Comparison of ENCODE assay signal across 19 cellular contexts in genomic region chr21:36096398-36097290, GRCh38. TPM values are rescaled to one million over a fixed set of nuclear protein-coding genes. Genes with fewer than 3 reads are reported as not detected.
A peak's percentile ranks its signal among the peaks of the same experiment; 100 is the strongest.
DNase-seq lines count a peak whose midpoint lies in the region; ATAC-seq, FAIRE-seq and TF ChIP-seq lines count a peak whose summit lies in the region.
"Had no signal": no experiment of that assay in that cellular context is flagged by ENCODE, and none has a peak within 500 bp of the region (broad histone marks: within the 10 kb centered on the region; RNA-seq: fewer than 3 reads in every experiment).

No MANE protein-coding gene starts in this region.

- no peaks in the 10 kb centered on the region for H4K20me1 ChIP-seq in GM23338 (replicated peaks; ENCODE audit: insufficient read depth)
- H4K20me1 ChIP-seq in Loucy (ENCODE audit: insufficient read depth, low read length, poor library complexity, severe bottlenecking) = no peaks in the 10 kb centered on the region
- H4K20me1 ChIP-seq in keratinocyte (ENCODE audit: control insufficient read depth, extremely low read depth, insufficient read depth, low read length) = no peaks in the 10 kb centered on the region

- peaks cover 53% of the 10 kb centered on the region for H3K4me1 ChIP-seq in GM23338 (ENCODE audit: insufficient read depth)
- no peaks in the 10 kb centered on the region for H3K4me1 ChIP-seq in Loucy (ENCODE audit: insufficient read depth, low read length, poor library complexity, severe bottlenecking)
- peaks cover 6% of the 10 kb centered on the region for H3K4me1 ChIP-seq in endodermal cell (ENCODE audit: control insufficient read depth, insufficient read depth, low read length)
- peaks cover 17% of the 10 kb centered on the region for H3K4me1 ChIP-seq in keratinocyte (ENCODE audit: control insufficient read depth, extremely low read depth, insufficient read depth, low read length)
- H3K4me1 ChIP-seq: Caco-2, Peyer's patch had no signal

- H3K36me3 Mint-ChIP-seq in GM23338 (ENCODE audit: low read depth) (peaks cover 52% of the 10 kb centered on the region), endodermal cell (ENCODE audit: low read depth) (peaks cover 11% of the 10 kb centered on the region)
- H3K36me3 Mint-ChIP-seq in activated naive CD8-positive, alpha-beta T cell treated with anti-CD3 and anti-CD28 coated beads, Interleukin-2, amount 50 U/mL, for 24 hours (ENCODE audit: low read depth) = peaks cover 6% of the 10 kb centered on the region

- H3K27ac Mint-ChIP-seq in GM23338 = peak overlapping the region; percentile 97
- H3K27ac Mint-ChIP-seq in endodermal cell = peak overlapping the region; percentile 37
- no peak overlapping the region for H3K27ac Mint-ChIP-seq in activated naive CD8-positive, alpha-beta T cell treated with anti-CD3 and anti-CD28 coated beads, Interleukin-2, amount 50 U/mL, for 24 hours
- H3K27ac Mint-ChIP-seq: CD4-positive, alpha-beta T cell had no signal

- H3K9me3 ChIP-seq in Loucy (ENCODE audit: insufficient read depth, low read depth, low read length) (peaks cover 12% of the 10 kb centered on the region; the same call in 1 of the 2 replicates), endodermal cell (ENCODE audit: control insufficient read depth, low read length) (peaks cover 50% of the 10 kb centered on the region), keratinocyte (ENCODE audit: control insufficient read depth, low read depth, low read length) (peaks cover 11% of the 10 kb centered on the region)

- H3K36me3 ChIP-seq in GM23338 (ENCODE audit: insufficient read depth) (peaks cover 18% of the 10 kb centered on the region), Loucy (ENCODE audit: insufficient read depth, low read length) (no peaks in the 10 kb centered on the region), endodermal cell (ENCODE audit: control insufficient read depth, insufficient read depth, low read length) (no peaks in the 10 kb centered on the region), keratinocyte (ENCODE audit: control insufficient read depth in 2 of 2, extremely low read depth in 1 of 2, insufficient read depth in 2 of 2, low read length in 2 of 2) (no peaks in the 10 kb centered on the region)
- H3K36me3 ChIP-seq: MG63, Peyer's patch had no signal

- ATAC-seq in GM23338 = peak; percentile 63
- no peak for ATAC-seq in GM18502 (IDR thresholded peaks at IDR 0.05; ENCODE audit: poor library complexity, unreplicated experiment)
- ATAC-seq in activated naive CD8-positive, alpha-beta T cell treated with anti-CD3 and anti-CD28 coated beads, Interleukin-2, amount 50 U/mL, for 24 hours = no peak

- H3F3A ChIP-seq in GM23338 (replicated peaks; ENCODE audit: low read depth) = 0 out of 2 replicates have a peak, but pooled peaks cover 9% of the 10 kb centered on the region
- H3F3A ChIP-seq in Loucy (ENCODE audit: low read depth) = no peaks in the 10 kb centered on the region

- no peak overlapping the region for H3K9ac ChIP-seq in Loucy (ENCODE audit: low read depth, low read length, poor library complexity, severe bottlenecking)
- H3K9ac ChIP-seq in endodermal cell (ENCODE audit: extremely low read depth, low read length, poor library complexity, severe bottlenecking) = no peak overlapping the region
- no peak overlapping the region for H3K9ac ChIP-seq in keratinocyte (ENCODE audit: control insufficient read depth, extremely low read depth, insufficient read depth, low read length)
- H3K9ac ChIP-seq: GM23248 had no signal

- DNase-seq in GM23338 (ENCODE audit: low spot score) (peak; percentile 84), endodermal cell (peak; percentile 65), keratinocyte (ENCODE audit: low read depth, low spot score) (no peak), AML-193 (lab: John Stamatoyannopoulos, UW) (no peak)
- no peak for DNase-seq in activated CD8-positive, alpha-beta memory T cell treated with anti-CD3 and anti-CD28 coated beads, Interleukin-2, amount 50 U/mL, for 4 hours
- no peak for DNase-seq in activated naive CD8-positive, alpha-beta T cell treated with anti-CD3 and anti-CD28 coated beads, Interleukin-2, amount 50 U/mL, for 24 hours
- DNase-seq: Caco-2; CD4-positive, alpha-beta T cell; GDM1; GM23248; MG63; NCI-H1092 treated with DMSO at 0.1 percent for 48 hours; NCI-H2081 treated with DMSO at 0.1 percent for 48 hours; Peyer's patch; Right ventricle myocardium superior had no signal

- no peak for TF ChIP-seq CTCF in GM23338 (conservative IDR thresholded peaks at IDR 0.05; ENCODE audit: low read depth in 2 of 2)
- no peak for TF ChIP-seq CTCF in Loucy (conservative IDR thresholded peaks at IDR 0.05; ENCODE audit: low read length)
- TF ChIP-seq CTCF in endodermal cell (conservative IDR thresholded peaks at IDR 0.05) = no peak
- no peak for TF ChIP-seq CTCF in keratinocyte (optimal IDR thresholded peaks at IDR 0.05 in 1 of 3, IDR thresholded peaks at IDR 0.05 in 1 of 3, conservative IDR thresholded peaks at IDR 0.05 in 1 of 3; ENCODE audit: extremely low read depth in 1 of 3, insufficient read depth in 2 of 3, low read length in 3 of 3)

- H3K27me3 Mint-ChIP-seq in GM23338 (ENCODE audit: insufficient read depth, low read depth, poor library complexity) (peaks cover 10% of the 10 kb centered on the region), endodermal cell (ENCODE audit: insufficient read depth) (peaks cover 2% of the 10 kb centered on the region)
- peaks cover 5% of the 10 kb centered on the region for H3K27me3 Mint-ChIP-seq in activated naive CD8-positive, alpha-beta T cell treated with anti-CD3 and anti-CD28 coated beads, Interleukin-2, amount 50 U/mL, for 24 hours

- H3K4me1 Mint-ChIP-seq in GM23338 (peaks cover 66% of the 10 kb centered on the region), endodermal cell (peaks cover 8% of the 10 kb centered on the region)
- peaks cover 15% of the 10 kb centered on the region for H3K4me1 Mint-ChIP-seq in activated naive CD8-positive, alpha-beta T cell treated with anti-CD3 and anti-CD28 coated beads, Interleukin-2, amount 50 U/mL, for 24 hours

- no peak overlapping the region for H3K4me2 ChIP-seq in GM23338
- no peak overlapping the region for H3K4me2 ChIP-seq in Loucy (ENCODE audit: low read depth, low read length, poor library complexity, severe bottlenecking)
- H3K4me2 ChIP-seq in keratinocyte (ENCODE audit: control insufficient read depth, extremely low read depth, insufficient read depth, low read depth, low read length) = peak overlapping the region; percentile 8

- H2AFZ ChIP-seq in GM23338 = no peak overlapping the region
- H2AFZ ChIP-seq in Loucy (ENCODE audit: low read length) = 0 out of 2 replicates have a peak overlapping the region, but pooled peaks have one; percentile 7
- H2AFZ ChIP-seq in keratinocyte (ENCODE audit: control insufficient read depth, low read length) = peak overlapping the region; percentile 58
- H2AFZ ChIP-seq: GM23248 had no signal

- H3K4me3 ChIP-seq in GM23338 (no peak overlapping the region), Loucy (ENCODE audit: low read length, poor library complexity, severe bottlenecking) (no peak overlapping the region), endodermal cell (ENCODE audit: low read length) (peak overlapping the region; percentile 18), keratinocyte (ENCODE audit: control insufficient read depth in 2 of 3, extremely low read depth in 1 of 3, insufficient read depth in 2 of 3, low read depth in 1 of 3, low read length in 3 of 3) (no peak overlapping the region)
- H3K4me3 ChIP-seq: GM23248, MG63, Peyer's patch, SK-N-MC had no signal

- dilution Hi-C loops in keratinocyte (cut with MboI; ENCODE audit: extremely low pct_ligation_motif_present, low sequenced_read_pairs) = no loop called here

- no peaks in the 10 kb centered on the region for H3K79me2 ChIP-seq in GM23338 (replicated peaks; ENCODE audit: insufficient read depth)
- no peaks in the 10 kb centered on the region for H3K79me2 ChIP-seq in Loucy (ENCODE audit: insufficient read depth, low read length)
- no peaks in the 10 kb centered on the region for H3K79me2 ChIP-seq in keratinocyte (ENCODE audit: control insufficient read depth, insufficient read depth, low read length)

- H3K27me3 ChIP-seq in GM23338 (ENCODE audit: insufficient read depth) = no peaks in the 10 kb centered on the region
- H3K27me3 ChIP-seq in Loucy (ENCODE audit: insufficient read depth, low read length, poor library complexity, severe bottlenecking) = no peaks in the 10 kb centered on the region
- no peaks in the 10 kb centered on the region for H3K27me3 ChIP-seq in endodermal cell (ENCODE audit: control insufficient read depth, insufficient read depth, low read length, poor library complexity, severe bottlenecking)
- H3K27me3 ChIP-seq in keratinocyte (ENCODE audit: control insufficient read depth, extremely low read depth, insufficient read depth, low read length) = no peaks in the 10 kb centered on the region
- H3K27me3 ChIP-seq: MG63, Peyer's patch had no signal

- H3K9me1 ChIP-seq in keratinocyte (ENCODE audit: control insufficient read depth, extremely low read depth, insufficient read depth, low read length) = no peaks in the 10 kb centered on the region

- FAIRE-seq in keratinocyte (lab: Jason Lieb, UNC) = no peak
- FAIRE-seq: A204.1 had no signal

- WGBS in endodermal cell (ENCODE audit: insufficient coverage in 1 of 2, insufficient read length in 1 of 2), 2 experiments = 23% methylated on average over 1 of the region's 1 CpG; no CpG with 5 or more reads in 1 of the 2 experiments

- H3K4me3 Mint-ChIP-seq in GM23338 (no peak overlapping the region), endodermal cell (no peak overlapping the region)
- H3K4me3 Mint-ChIP-seq in activated naive CD8-positive, alpha-beta T cell treated with anti-CD3 and anti-CD28 coated beads, Interleukin-2, amount 50 U/mL, for 24 hours = no peak overlapping the region
- H3K4me3 Mint-ChIP-seq: CD4-positive, alpha-beta T cell had no signal

- H3K9me2 ChIP-seq in GM23338 (ENCODE audit: insufficient read depth) = peaks cover 3% of the 10 kb centered on the region; the same call in 1 of the 2 replicates
- no peaks in the 10 kb centered on the region for H3K9me2 ChIP-seq in Loucy (replicated peaks; ENCODE audit: low read depth, low read length)

- H3K9me3 Mint-ChIP-seq in GM23338 (peaks cover 44% of the 10 kb centered on the region), endodermal cell (peaks cover 89% of the 10 kb centered on the region)
- peaks cover 12% of the 10 kb centered on the region for H3K9me3 Mint-ChIP-seq in activated naive CD8-positive, alpha-beta T cell treated with anti-CD3 and anti-CD28 coated beads, Interleukin-2, amount 50 U/mL, for 24 hours

- H3K27ac ChIP-seq in GM23338 (ENCODE audit: low read depth) = peak overlapping the region; percentile 98
- H3K27ac ChIP-seq in endodermal cell (ENCODE audit: low read depth, low read length) = no peak overlapping the region
- H3K27ac ChIP-seq in keratinocyte (ENCODE audit: control insufficient read depth, insufficient read depth, low read length) = no peak overlapping the region
- H3K27ac ChIP-seq: GM23248, SK-N-MC had no signal

RNA-seq across cellular contexts. Expression of gene CBR1, which starts 26.8 kb away (rescaled TPM):
- 487 and 499 TPM in 2 replicates for total RNA-seq in GM23338 (2014; rRNA removed; shearing (Covaris generic))
- polyA plus RNA-seq in GM23338 (2016; fragmentation: Nextera tagmentation; extraction: Ambion mirVana) (273 and 285 TPM in 2 replicates), keratinocyte (188 to 269 TPM (median 207 TPM) in 3 replicates)
- total RNA-seq in endodermal cell = 10 to 100 TPM in 1 of 2 donors, under 1 TPM in 1; 0.40 to 15.1 TPM
- polyA plus RNA-seq in endodermal cell (2013, experiment 1 of 2) = 35.6 TPM
- polyA plus RNA-seq in endodermal cell (2013, experiment 2 of 2) = 31.5 TPM
- 46.5 TPM for polyA plus RNA-seq in keratinocyte (2011; ENCODE audit: low read depth)
- 157 and 252 TPM in 2 replicates for polyA plus RNA-seq in keratinocyte (2011; cell fraction: cytosol; rRNA removed)
- polyA plus RNA-seq in keratinocyte (2011; cell fraction: nucleus; rRNA removed) = 136 and 160 TPM in 2 replicates
- polyA plus RNA-seq in keratinocyte (2012; ENCODE audit: low replicate concordance) = 109 and 180 TPM in 2 replicates
- 53.4 to 72.4 TPM (median 69.5 TPM) in 3 replicates for polyA minus RNA-seq in keratinocyte
- polyA minus RNA-seq in keratinocyte (2011; cell fraction: cytosol; rRNA and poly(A)+ RNA removed) = 363 TPM
- 69.5 and 80.8 TPM in 2 replicates for polyA minus RNA-seq in keratinocyte (2011; cell fraction: nucleus; rRNA and poly(A)+ RNA removed)

RNA-seq across cellular contexts. Expression of gene SETD4, which starts 36.3 kb away (rescaled TPM):
- 33.8 and 45.1 TPM in 2 replicates for total RNA-seq in GM23338 (2014; rRNA removed; shearing (Covaris generic))
- polyA plus RNA-seq in GM23338 (2016; fragmentation: Nextera tagmentation; extraction: Ambion mirVana) (32.5 and 33.1 TPM in 2 replicates), keratinocyte (15.1 to 16.8 TPM (median 15.8 TPM) in 3 replicates)
- 10 to 100 TPM; 27.8 to 31.9 TPM for total RNA-seq in endodermal cell
- polyA plus RNA-seq in endodermal cell (2013, experiment 1 of 2) = 26.0 TPM
- polyA plus RNA-seq in endodermal cell (2013, experiment 2 of 2) = 24.1 TPM
- 11.3 TPM for polyA plus RNA-seq in keratinocyte (2011; ENCODE audit: low read depth)
- 10.0 and 10.5 TPM in 2 replicates for polyA plus RNA-seq in keratinocyte (2011; cell fraction: cytosol; rRNA removed)
- 44.9 and 47.4 TPM in 2 replicates for polyA plus RNA-seq in keratinocyte (2011; cell fraction: nucleus; rRNA removed)
- 10.5 and 12.3 TPM in 2 replicates for polyA plus RNA-seq in keratinocyte (2012; ENCODE audit: low replicate concordance)
- polyA minus RNA-seq in keratinocyte = 12.2 to 14.2 TPM (median 13.4 TPM) in 3 replicates
- polyA minus RNA-seq in keratinocyte (2011; cell fraction: cytosol; rRNA and poly(A)+ RNA removed) = 9.4 TPM
- polyA minus RNA-seq in keratinocyte (2011; cell fraction: nucleus; rRNA and poly(A)+ RNA removed) = 11.4 and 18.9 TPM in 2 replicates

RNA-seq across cellular contexts. Expression of gene CBR3, which starts 38.2 kb away (rescaled TPM):
- total RNA-seq in GM23338 (2014; rRNA removed; shearing (Covaris generic)) = 4.0 and 4.6 TPM in 2 replicates
- polyA plus RNA-seq in GM23338 (2016; fragmentation: Nextera tagmentation; extraction: Ambion mirVana) = 8.2 and 8.7 TPM in 2 replicates
- not detected for total RNA-seq in endodermal cell
- polyA plus RNA-seq in endodermal cell (2013, experiment 1 of 2) = 0.32 TPM
- 0.37 TPM for polyA plus RNA-seq in endodermal cell (2013, experiment 2 of 2)
- polyA plus RNA-seq in keratinocyte = 0.70 to 1.8 TPM (median 1.3 TPM) in 3 replicates
- polyA plus RNA-seq in keratinocyte (2011; ENCODE audit: low read depth) = not detected
- 0.34 and 0.47 TPM in 2 replicates for polyA plus RNA-seq in keratinocyte (2011; cell fraction: cytosol; rRNA removed)
- polyA plus RNA-seq in keratinocyte (2011; cell fraction: nucleus; rRNA removed) = 0.16 TPM in 1 of 2 replicates, not detected in the other
- 0.90 and 2.8 TPM in 2 replicates for polyA plus RNA-seq in keratinocyte (2012; ENCODE audit: low replicate concordance)
- polyA minus RNA-seq in keratinocyte = 0.62 to 0.77 TPM in 2 of 3 replicates, not detected in the other
- not detected for polyA minus RNA-seq in keratinocyte (2011; cell fraction: cytosol; rRNA and poly(A)+ RNA removed)
- 0.42 TPM in 1 of 2 replicates, not detected in the other for polyA minus RNA-seq in keratinocyte (2011; cell fraction: nucleus; rRNA and poly(A)+ RNA removed)
- total RNA-seq: Caco-2 had no signal

RNA-seq across cellular contexts. Expression of gene DOP1B, which starts 60.0 kb away (rescaled TPM):
- 9.9 and 18.0 TPM in 2 replicates for total RNA-seq in GM23338 (2014; rRNA removed; shearing (Covaris generic))
- polyA plus RNA-seq in GM23338 (2016; fragmentation: Nextera tagmentation; extraction: Ambion mirVana) (2.8 and 4.9 TPM in 2 replicates), keratinocyte (2.4 to 5.8 TPM (median 2.9 TPM) in 3 replicates)
- 1 to 10 TPM; 7.8 to 8.0 TPM for total RNA-seq in endodermal cell
- polyA plus RNA-seq in endodermal cell (2013, experiment 1 of 2) = 8.4 TPM
- 9.0 TPM for polyA plus RNA-seq in endodermal cell (2013, experiment 2 of 2)
- 3.4 TPM for polyA plus RNA-seq in keratinocyte (2011; ENCODE audit: low read depth)
- polyA plus RNA-seq in keratinocyte (2011; cell fraction: cytosol; rRNA removed) = 3.1 and 3.2 TPM in 2 replicates
- polyA plus RNA-seq in keratinocyte (2011; cell fraction: nucleus; rRNA removed) = 10.6 and 12.9 TPM in 2 replicates
- polyA plus RNA-seq in keratinocyte (2012; ENCODE audit: low replicate concordance) = 3.6 and 5.6 TPM in 2 replicates
- polyA minus RNA-seq in keratinocyte = 5.1 to 11.1 TPM (median 6.3 TPM) in 3 replicates
- 10.6 TPM for polyA minus RNA-seq in keratinocyte (2011; cell fraction: cytosol; rRNA and poly(A)+ RNA removed)
- 13.3 and 17.2 TPM in 2 replicates for polyA minus RNA-seq in keratinocyte (2011; cell fraction: nucleus; rRNA and poly(A)+ RNA removed)

Comparison
In these comparisons a context has a peak if more than half of its experiments do, and no peak if none do; other contexts are left out.
1. DNase-seq: peak in GM23338 (single experiment) and endodermal cell (single experiment); none in keratinocyte (single experiment), activated CD8-positive, alpha-beta memory T cell treated with anti-CD3 and anti-CD28 coated beads, Interleukin-2, amount 50 U/mL, for 4 hours (single experiment), activated naive CD8-positive, alpha-beta T cell treated with anti-CD3 and anti-CD28 coated beads, Interleukin-2, amount 50 U/mL, for 24 hours (single experiment) and AML-193 (0 of 2).
2. RNA of gene CBR1, which starts 26.8 kb away (total RNA-seq): 487 to 499 TPM in GM23338; 0.40 to 15.1 TPM in endodermal cell; every median in the first group is over 10 times any median in the second.